1 cellular context compared by ENCODE assay signal in the genomic region with DNA sequence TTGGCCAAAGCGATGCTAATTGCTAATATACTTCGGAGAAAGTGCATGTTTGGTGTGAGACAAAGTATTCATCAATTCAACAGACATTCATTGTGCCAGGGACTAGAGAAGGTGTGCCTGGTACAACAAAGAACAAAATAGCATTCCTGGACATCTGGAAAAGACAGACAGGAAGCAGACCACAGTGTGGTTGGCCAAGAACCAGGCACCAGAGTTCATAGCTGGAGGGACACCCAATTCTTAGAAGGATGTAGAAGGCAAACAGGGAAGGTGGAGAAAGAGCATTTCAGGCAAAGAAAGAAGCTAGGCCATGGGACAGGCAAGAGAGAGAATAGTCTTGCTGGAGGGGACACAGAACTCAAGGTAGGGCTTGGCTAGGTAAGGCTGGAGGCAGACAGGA.
TF ChIP-seq lines count a peak whose summit lies in the region.

No MANE protein-coding gene starts in this region.

TF ChIP-seq in HCT116, 20 proteins besides CTCF, POLR2A, EP300 and RAD21 (continued from another document):
- TF ChIP-seq, protein P1, sequence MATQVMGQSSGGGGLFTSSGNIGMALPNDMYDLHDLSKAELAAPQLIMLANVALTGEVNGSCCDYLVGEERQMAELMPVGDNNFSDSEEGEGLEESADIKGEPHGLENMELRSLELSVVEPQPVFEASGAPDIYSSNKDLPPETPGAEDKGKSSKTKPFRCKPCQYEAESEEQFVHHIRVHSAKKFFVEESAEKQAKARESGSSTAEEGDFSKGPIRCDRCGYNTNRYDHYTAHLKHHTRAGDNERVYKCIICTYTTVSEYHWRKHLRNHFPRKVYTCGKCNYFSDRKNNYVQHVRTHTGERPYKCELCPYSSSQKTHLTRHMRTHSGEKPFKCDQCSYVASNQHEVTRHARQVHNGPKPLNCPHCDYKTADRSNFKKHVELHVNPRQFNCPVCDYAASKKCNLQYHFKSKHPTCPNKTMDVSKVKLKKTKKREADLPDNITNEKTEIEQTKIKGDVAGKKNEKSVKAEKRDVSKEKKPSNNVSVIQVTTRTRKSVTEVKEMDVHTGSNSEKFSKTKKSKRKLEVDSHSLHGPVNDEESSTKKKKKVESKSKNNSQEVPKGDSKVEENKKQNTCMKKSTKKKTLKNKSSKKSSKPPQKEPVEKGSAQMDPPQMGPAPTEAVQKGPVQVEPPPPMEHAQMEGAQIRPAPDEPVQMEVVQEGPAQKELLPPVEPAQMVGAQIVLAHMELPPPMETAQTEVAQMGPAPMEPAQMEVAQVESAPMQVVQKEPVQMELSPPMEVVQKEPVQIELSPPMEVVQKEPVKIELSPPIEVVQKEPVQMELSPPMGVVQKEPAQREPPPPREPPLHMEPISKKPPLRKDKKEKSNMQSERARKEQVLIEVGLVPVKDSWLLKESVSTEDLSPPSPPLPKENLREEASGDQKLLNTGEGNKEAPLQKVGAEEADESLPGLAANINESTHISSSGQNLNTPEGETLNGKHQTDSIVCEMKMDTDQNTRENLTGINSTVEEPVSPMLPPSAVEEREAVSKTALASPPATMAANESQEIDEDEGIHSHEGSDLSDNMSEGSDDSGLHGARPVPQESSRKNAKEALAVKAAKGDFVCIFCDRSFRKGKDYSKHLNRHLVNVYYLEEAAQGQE (IDR thresholded peaks at IDR 0.05; ENCODE audit: low read depth): no peak
- TF ChIP-seq ZFX (IDR thresholded peaks at IDR 0.05) (no peak), EZH2 (IDR thresholded peaks at IDR 0.05) (no peak), ELF1 (IDR thresholded peaks at IDR 0.05; ENCODE audit: borderline replicate concordance, low read depth) (no peak)
TF ChIP-seq in HCT116: peak in this region for 0.
